In genomic region chr7:124152859-124153692, GRCh38 we compare ENCODE assay signal across 9 cellular contexts.
A peak's percentile ranks its signal among the peaks of the same experiment; 100 is the strongest.
DNase-seq lines count a peak whose midpoint lies in the region; ATAC-seq, FAIRE-seq and TF ChIP-seq lines count a peak whose summit lies in the region.
"Had no signal": no experiment of that assay in that cellular context is flagged by ENCODE, and none has a peak within 500 bp of the region (broad histone marks: within the 10 kb centered on the region; RNA-seq: fewer than 3 reads in every experiment).

No MANE protein-coding gene starts in this region.

- H2BK15ac ChIP-seq in mesendoderm (replicated peaks; ENCODE audit: low read depth): no peak overlapping the region

- peak; percentile 51 for TF ChIP-seq CTCF in astrocyte of the spinal cord (IDR thresholded peaks at IDR 0.05; ENCODE audit: low read depth, low read length)

- no peaks in the 10 kb centered on the region for H3K9me3 Mint-ChIP-seq in activated CD8-positive, alpha-beta T cell treated with anti-CD3 and anti-CD28 coated beads, Interleukin-2, amount 10 ng/mL, durations not matched to agents 7 days and 5 days (ENCODE audit: insufficient read depth)
- H3K9me3 Mint-ChIP-seq: dendritic cell treated with granulocyte-macrophage colony-stimulating factor and Interleukin-4, amounts not matched to agents 40 ng/mL and 50 ng/mL, for 4 days had no signal

- H3K27ac ChIP-seq in mesendoderm (ENCODE audit: low read depth, low read length): no peak overlapping the region

- no peak overlapping the region for H3K56ac ChIP-seq in mesendoderm (ENCODE audit: low read length)

- CTCF ChIA-PET in activated CD8-positive, alpha-beta T cell treated with anti-CD3 and anti-CD28 coated beads, Interleukin-2, amount 10 ng/mL, durations not matched to agents 7 days and 5 days (lab: Charles Lee): no interaction called here

- H4K8ac ChIP-seq in mesendoderm (ENCODE audit: low read depth, low read length): no peak overlapping the region

- no peak overlapping the region for H3K18ac ChIP-seq in mesendoderm (ENCODE audit: low read length)

- DNase-seq in AML-193 (lab: John Stamatoyannopoulos, UW) (peak; percentile 2 to 3), M059J (ENCODE audit: low read depth) (peak; percentile 37), astrocyte of the spinal cord (ENCODE audit: low read depth, low spot score) (peak; percentile 50), mesendoderm (peak; percentile 80), NCI-H1048 (lab: John Stamatoyannopoulos, UW) (no peak), HTR-8/SVneo (ENCODE audit: insufficient read length, low spot score) (no peak)
- no peak for DNase-seq in activated CD8-positive, alpha-beta T cell treated with anti-CD3 and anti-CD28 coated beads, Interleukin-2, amount 10 ng/mL, durations not matched to agents 7 days and 5 days

- ATAC-seq in GM19043 (IDR thresholded peaks at IDR 0.05; ENCODE audit: low read depth, unreplicated experiment): peak; percentile 56
- ATAC-seq in activated CD8-positive, alpha-beta T cell treated with anti-CD3 and anti-CD28 coated beads, Interleukin-2, amount 10 ng/mL, durations not matched to agents 7 days and 5 days: no peak

- H3K4me1 ChIP-seq in mesendoderm (ENCODE audit: control insufficient read depth, low read depth, low read length): no peaks in the 10 kb centered on the region

- H3K4me3 ChIP-seq in astrocyte of the spinal cord (ENCODE audit: low read depth, low read length) (no peak overlapping the region), mesendoderm (ENCODE audit: low read length) (no peak overlapping the region)

- no peak overlapping the region for H3K4me3 Mint-ChIP-seq in activated CD8-positive, alpha-beta T cell treated with anti-CD3 and anti-CD28 coated beads, Interleukin-2, amount 10 ng/mL, durations not matched to agents 7 days and 5 days
- H3K4me3 Mint-ChIP-seq: dendritic cell treated with granulocyte-macrophage colony-stimulating factor and Interleukin-4, amounts not matched to agents 40 ng/mL and 50 ng/mL, for 4 days had no signal

- in situ Hi-C loops in astrocyte of the spinal cord (cut with HindIII; ENCODE audit: low sequenced_read_pairs): no loop called here

- H3K27me3 Mint-ChIP-seq in activated CD8-positive, alpha-beta T cell treated with anti-CD3 and anti-CD28 coated beads, Interleukin-2, amount 10 ng/mL, durations not matched to agents 7 days and 5 days (ENCODE audit: low read depth): no peaks in the 10 kb centered on the region
- H3K27me3 Mint-ChIP-seq: dendritic cell treated with granulocyte-macrophage colony-stimulating factor and Interleukin-4, amounts not matched to agents 40 ng/mL and 50 ng/mL, for 4 days had no signal

- POLR2A ChIA-PET in activated CD8-positive, alpha-beta T cell treated with anti-CD3 and anti-CD28 coated beads, Interleukin-2, amount 10 ng/mL, durations not matched to agents 7 days and 5 days (lab: Charles Lee): no interaction called here

- no peak for FAIRE-seq in HTR-8/SVneo (lab: Jason Lieb, UNC)

- no CpG with 5 or more reads among the region's 1 CpG for WGBS in mesendoderm (ENCODE audit: extremely low coverage, insufficient coverage, low lambda C conversion rate)

- H3K4me1 Mint-ChIP-seq in activated CD8-positive, alpha-beta T cell treated with anti-CD3 and anti-CD28 coated beads, Interleukin-2, amount 10 ng/mL, durations not matched to agents 7 days and 5 days (ENCODE audit: low read depth): no peaks in the 10 kb centered on the region

- no peak overlapping the region for H3K4me2 ChIP-seq in mesendoderm (ENCODE audit: low read length)

- no peak overlapping the region for H2BK120ac ChIP-seq in mesendoderm (ENCODE audit: low read depth, low read length)

- H3K36me3 ChIP-seq in mesendoderm (ENCODE audit: control insufficient read depth, insufficient read depth, low read length): no peaks in the 10 kb centered on the region

- no peak overlapping the region for H4K5ac ChIP-seq in mesendoderm (ENCODE audit: low read length)

- no peaks in the 10 kb centered on the region for H3K79me1 ChIP-seq in mesendoderm (ENCODE audit: low read length)

- H2BK5ac ChIP-seq in mesendoderm (ENCODE audit: low read length): no peak overlapping the region

- H3K27me3 ChIP-seq in mesendoderm (ENCODE audit: insufficient read depth, low read length, poor library complexity): no peaks in the 10 kb centered on the region

- no peak overlapping the region for H3K23ac ChIP-seq in mesendoderm (ENCODE audit: low read length)

- H3K79me2 ChIP-seq in mesendoderm (ENCODE audit: control insufficient read depth, insufficient read depth, low read length): no peaks in the 10 kb centered on the region

- no peak overlapping the region for H3K4ac ChIP-seq in mesendoderm (ENCODE audit: low read depth, low read length)

- no peaks in the 10 kb centered on the region for H3K36me3 Mint-ChIP-seq in activated CD8-positive, alpha-beta T cell treated with anti-CD3 and anti-CD28 coated beads, Interleukin-2, amount 10 ng/mL, durations not matched to agents 7 days and 5 days (ENCODE audit: low read depth)

- H3K9ac ChIP-seq in mesendoderm (ENCODE audit: low read length): no peak overlapping the region

- H2AK5ac ChIP-seq in mesendoderm (ENCODE audit: low read length): no peak overlapping the region

- H3K27ac Mint-ChIP-seq in activated CD8-positive, alpha-beta T cell treated with anti-CD3 and anti-CD28 coated beads, Interleukin-2, amount 10 ng/mL, durations not matched to agents 7 days and 5 days: no peak overlapping the region
- H3K27ac Mint-ChIP-seq: dendritic cell treated with granulocyte-macrophage colony-stimulating factor and Interleukin-4, amounts not matched to agents 40 ng/mL and 50 ng/mL, for 4 days had no signal

Comparison
In these comparisons a context has a peak if more than half of its experiments do, and no peak if none do; other contexts are left out.
1. DNase-seq: peak in AML-193 (2 of 2), M059J (single experiment), astrocyte of the spinal cord (single experiment) and mesendoderm (single experiment); none in NCI-H1048 (single experiment), HTR-8/SVneo (single experiment) and activated CD8-positive, alpha-beta T cell treated with anti-CD3 and anti-CD28 coated beads, Interleukin-2, amount 10 ng/mL, durations not matched to agents 7 days and 5 days (single experiment).